Comparison of ENCODE assay signal across 1 cellular context in genomic region chr2:156341482-156342251, GRCh38.
A peak's percentile ranks its signal among the peaks of the same experiment; 100 is the strongest.
TF ChIP-seq lines count a peak whose summit lies in the region.

No MANE protein-coding gene starts in this region.

TF ChIP-seq in GM12878, 131 proteins besides CTCF, POLR2A, EP300 and RAD21 (continued from another document and continues in another):
- TF ChIP-seq IRF3 (IDR thresholded peaks at IDR 0.05) (no peak), SRF (IDR thresholded peaks at IDR 0.05; ENCODE audit: low read depth in 2 of 2, low read length in 2 of 2) (0 out of 4 replicates have a peak, but pooled peaks of 1 of the 2 experiments have one; percentile 7), MYC (IDR thresholded peaks at IDR 0.05; ENCODE audit: insufficient read depth, insufficient read length, insufficient replicate concordance, low read length, severe bottlenecking) (peak; percentile 75), ZNF217 (IDR thresholded peaks at IDR 0.05) (no peak), ZNF622 (IDR thresholded peaks at IDR 0.05) (no peak), PKNOX1 (IDR thresholded peaks at IDR 0.05) (peak; percentile 81), CEBPB (IDR thresholded peaks at IDR 0.05; ENCODE audit: borderline replicate concordance in 1 of 2, low read depth in 2 of 2, low read length in 2 of 2) (no peak), RCOR1 (conservative IDR thresholded peaks at IDR 0.05; ENCODE audit: low read depth, low read length) (no peak), JUND (IDR thresholded peaks at IDR 0.05; ENCODE audit: low read depth, low read length) (no peak), SMAD5 (IDR thresholded peaks at IDR 0.05; ENCODE audit: low read depth) (peak; percentile 74), FOXK2 (IDR thresholded peaks at IDR 0.05) (no peak), KAT2A (conservative IDR thresholded peaks at IDR 0.05; ENCODE audit: control insufficient read depth, low read depth, low read length) (no peak), HDAC6 (IDR thresholded peaks at IDR 0.05; ENCODE audit: unreplicated experiment) (no peak), ASH2L (IDR thresholded peaks at IDR 0.05; ENCODE audit: borderline replicate concordance, low read depth) (no peak), NR2C1 (IDR thresholded peaks at IDR 0.05) (no peak), ZSCAN29 (IDR thresholded peaks at IDR 0.05) (no peak), SUZ12 (IDR thresholded peaks at IDR 0.05; ENCODE audit: unreplicated experiment) (no peak), ZZZ3 (IDR thresholded peaks at IDR 0.05; ENCODE audit: control insufficient read depth, insufficient read length, low read depth) (no peak), POU2F2 (IDR thresholded peaks at IDR 0.05; ENCODE audit: borderline replicate concordance, low read depth, low read length) (peak; percentile 70; the same call in 1 of the 3 replicates), ZNF207 (IDR thresholded peaks at IDR 0.05; ENCODE audit: borderline replicate concordance) (0 out of 2 replicates have a peak, but pooled peaks have one; percentile 9), DPF2 (IDR thresholded peaks at IDR 0.05) (no peak; the same call in 1 of the 2 replicates), LARP7 (IDR thresholded peaks at IDR 0.05) (peak; percentile 67; the same call in 1 of the 2 replicates), HDAC2 (IDR thresholded peaks at IDR 0.05) (no peak), GATAD2B (conservative IDR thresholded peaks at IDR 0.05; ENCODE audit: low read depth) (peak; percentile 50; the same call in 1 of the 2 replicates), RFX5 (IDR thresholded peaks at IDR 0.05; ENCODE audit: low read depth, low read length) (no peak), NRF1 (conservative IDR thresholded peaks at IDR 0.05; ENCODE audit: low read depth, low read length) (peak; percentile 33; the same call in 1 of the 2 replicates), CBX3 (IDR thresholded peaks at IDR 0.05; ENCODE audit: borderline replicate concordance, low read depth) (no peak), GABPA (IDR thresholded peaks at IDR 0.05; ENCODE audit: low read depth) (peak; percentile 72), YBX1 (IDR thresholded peaks at IDR 0.05) (no peak), HDGF (IDR thresholded peaks at IDR 0.05) (no peak), IKZF2 (IDR thresholded peaks at IDR 0.05) (peak; percentile 83 to 91; a peak in 3 of 4 replicates), TBL1XR1 (IDR thresholded peaks at IDR 0.05; ENCODE audit: low read depth, low read length) (no peak), CEBPZ (IDR thresholded peaks at IDR 0.05; ENCODE audit: low read depth, low read length) (no peak), EED (IDR thresholded peaks at IDR 0.05; ENCODE audit: low read depth) (peak; percentile 63; the same call in 1 of the 2 replicates), IRF4 (IDR thresholded peaks at IDR 0.05; ENCODE audit: low read depth, low read length) (0 out of 2 replicates have a peak, but pooled peaks have one; percentile 20), SMAD1 (IDR thresholded peaks at IDR 0.05; ENCODE audit: low read depth, partially characterized antibody) (peak; percentile 81), SIX5 (IDR thresholded peaks at IDR 0.05; ENCODE audit: low read depth, low read length, severe bottlenecking) (no peak), ATF3 (IDR thresholded peaks at IDR 0.05; ENCODE audit: borderline replicate concordance, extremely low read depth, low read depth, low read length) (no peak), MEF2A (IDR thresholded peaks at IDR 0.05; ENCODE audit: insufficient read depth, low read depth, low read length) (0 out of 2 replicates have a peak, but pooled peaks have one; percentile 25), E2F8 (IDR thresholded peaks at IDR 0.05; ENCODE audit: low read depth, partially characterized antibody) (no peak), RB1 (IDR thresholded peaks at IDR 0.05; ENCODE audit: borderline replicate concordance) (no peak; the same call in 1 of the 2 replicates), JUNB (IDR thresholded peaks at IDR 0.05) (no peak), ESRRA (IDR thresholded peaks at IDR 0.05; ENCODE audit: low read length) (no peak), FOXM1 (IDR thresholded peaks at IDR 0.05; ENCODE audit: low read depth, low read length) (peak; percentile 56; the same call in 1 of the 2 replicates), NR2C2 (IDR thresholded peaks at IDR 0.05; ENCODE audit: borderline replicate concordance, control insufficient read depth, insufficient read length, low read depth) (no peak), TCF3 (IDR thresholded peaks at IDR 0.05; ENCODE audit: borderline replicate concordance, insufficient read depth, low read depth, low read length) (0 out of 2 replicates have a peak, but pooled peaks have one; percentile 16), FOS (IDR thresholded peaks at IDR 0.05; ENCODE audit: borderline replicate concordance, extremely low read depth, insufficient read length) (no peak), RELA (IDR thresholded peaks at IDR 0.05; ENCODE audit: borderline replicate concordance, partially characterized antibody) (peak; percentile 35)
- TF ChIP-seq, protein P1, sequence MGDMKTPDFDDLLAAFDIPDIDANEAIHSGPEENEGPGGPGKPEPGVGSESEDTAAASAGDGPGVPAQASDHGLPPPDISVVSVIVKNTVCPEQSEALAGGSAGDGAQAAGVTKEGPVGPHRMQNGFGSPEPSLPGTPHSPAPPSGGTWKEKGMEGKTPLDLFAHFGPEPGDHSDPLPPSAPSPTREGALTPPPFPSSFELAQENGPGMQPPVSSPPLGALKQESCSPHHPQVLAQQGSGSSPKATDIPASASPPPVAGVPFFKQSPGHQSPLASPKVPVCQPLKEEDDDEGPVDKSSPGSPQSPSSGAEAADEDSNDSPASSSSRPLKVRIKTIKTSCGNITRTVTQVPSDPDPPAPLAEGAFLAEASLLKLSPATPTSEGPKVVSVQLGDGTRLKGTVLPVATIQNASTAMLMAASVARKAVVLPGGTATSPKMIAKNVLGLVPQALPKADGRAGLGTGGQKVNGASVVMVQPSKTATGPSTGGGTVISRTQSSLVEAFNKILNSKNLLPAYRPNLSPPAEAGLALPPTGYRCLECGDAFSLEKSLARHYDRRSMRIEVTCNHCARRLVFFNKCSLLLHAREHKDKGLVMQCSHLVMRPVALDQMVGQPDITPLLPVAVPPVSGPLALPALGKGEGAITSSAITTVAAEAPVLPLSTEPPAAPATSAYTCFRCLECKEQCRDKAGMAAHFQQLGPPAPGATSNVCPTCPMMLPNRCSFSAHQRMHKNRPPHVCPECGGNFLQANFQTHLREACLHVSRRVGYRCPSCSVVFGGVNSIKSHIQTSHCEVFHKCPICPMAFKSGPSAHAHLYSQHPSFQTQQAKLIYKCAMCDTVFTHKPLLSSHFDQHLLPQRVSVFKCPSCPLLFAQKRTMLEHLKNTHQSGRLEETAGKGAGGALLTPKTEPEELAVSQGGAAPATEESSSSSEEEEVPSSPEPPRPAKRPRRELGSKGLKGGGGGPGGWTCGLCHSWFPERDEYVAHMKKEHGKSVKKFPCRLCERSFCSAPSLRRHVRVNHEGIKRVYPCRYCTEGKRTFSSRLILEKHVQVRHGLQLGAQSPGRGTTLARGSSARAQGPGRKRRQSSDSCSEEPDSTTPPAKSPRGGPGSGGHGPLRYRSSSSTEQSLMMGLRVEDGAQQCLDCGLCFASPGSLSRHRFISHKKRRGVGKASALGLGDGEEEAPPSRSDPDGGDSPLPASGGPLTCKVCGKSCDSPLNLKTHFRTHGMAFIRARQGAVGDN (IDR thresholded peaks at IDR 0.05), result no peak; the same call in 1 of the 2 replicates
- TF ChIP-seq, protein P2, sequence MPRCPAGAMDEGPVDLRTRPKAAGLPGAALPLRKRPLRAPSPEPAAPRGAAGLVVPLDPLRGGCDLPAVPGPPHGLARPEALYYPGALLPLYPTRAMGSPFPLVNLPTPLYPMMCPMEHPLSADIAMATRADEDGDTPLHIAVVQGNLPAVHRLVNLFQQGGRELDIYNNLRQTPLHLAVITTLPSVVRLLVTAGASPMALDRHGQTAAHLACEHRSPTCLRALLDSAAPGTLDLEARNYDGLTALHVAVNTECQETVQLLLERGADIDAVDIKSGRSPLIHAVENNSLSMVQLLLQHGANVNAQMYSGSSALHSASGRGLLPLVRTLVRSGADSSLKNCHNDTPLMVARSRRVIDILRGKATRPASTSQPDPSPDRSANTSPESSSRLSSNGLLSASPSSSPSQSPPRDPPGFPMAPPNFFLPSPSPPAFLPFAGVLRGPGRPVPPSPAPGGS (IDR thresholded peaks at IDR 0.05; ENCODE audit: borderline replicate concordance, insufficient read depth, low read depth, low read length, poor library complexity, severe bottlenecking), result peak; percentile 25
- TF ChIP-seq, protein P3, sequence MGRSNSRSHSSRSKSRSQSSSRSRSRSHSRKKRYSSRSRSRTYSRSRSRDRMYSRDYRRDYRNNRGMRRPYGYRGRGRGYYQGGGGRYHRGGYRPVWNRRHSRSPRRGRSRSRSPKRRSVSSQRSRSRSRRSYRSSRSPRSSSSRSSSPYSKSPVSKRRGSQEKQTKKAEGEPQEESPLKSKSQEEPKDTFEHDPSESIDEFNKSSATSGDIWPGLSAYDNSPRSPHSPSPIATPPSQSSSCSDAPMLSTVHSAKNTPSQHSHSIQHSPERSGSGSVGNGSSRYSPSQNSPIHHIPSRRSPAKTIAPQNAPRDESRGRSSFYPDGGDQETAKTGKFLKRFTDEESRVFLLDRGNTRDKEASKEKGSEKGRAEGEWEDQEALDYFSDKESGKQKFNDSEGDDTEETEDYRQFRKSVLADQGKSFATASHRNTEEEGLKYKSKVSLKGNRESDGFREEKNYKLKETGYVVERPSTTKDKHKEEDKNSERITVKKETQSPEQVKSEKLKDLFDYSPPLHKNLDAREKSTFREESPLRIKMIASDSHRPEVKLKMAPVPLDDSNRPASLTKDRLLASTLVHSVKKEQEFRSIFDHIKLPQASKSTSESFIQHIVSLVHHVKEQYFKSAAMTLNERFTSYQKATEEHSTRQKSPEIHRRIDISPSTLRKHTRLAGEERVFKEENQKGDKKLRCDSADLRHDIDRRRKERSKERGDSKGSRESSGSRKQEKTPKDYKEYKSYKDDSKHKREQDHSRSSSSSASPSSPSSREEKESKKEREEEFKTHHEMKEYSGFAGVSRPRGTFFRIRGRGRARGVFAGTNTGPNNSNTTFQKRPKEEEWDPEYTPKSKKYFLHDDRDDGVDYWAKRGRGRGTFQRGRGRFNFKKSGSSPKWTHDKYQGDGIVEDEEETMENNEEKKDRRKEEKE (IDR thresholded peaks at IDR 0.05), result no peak
